8 cellular contexts compared by ENCODE assay signal in the genomic region with DNA sequence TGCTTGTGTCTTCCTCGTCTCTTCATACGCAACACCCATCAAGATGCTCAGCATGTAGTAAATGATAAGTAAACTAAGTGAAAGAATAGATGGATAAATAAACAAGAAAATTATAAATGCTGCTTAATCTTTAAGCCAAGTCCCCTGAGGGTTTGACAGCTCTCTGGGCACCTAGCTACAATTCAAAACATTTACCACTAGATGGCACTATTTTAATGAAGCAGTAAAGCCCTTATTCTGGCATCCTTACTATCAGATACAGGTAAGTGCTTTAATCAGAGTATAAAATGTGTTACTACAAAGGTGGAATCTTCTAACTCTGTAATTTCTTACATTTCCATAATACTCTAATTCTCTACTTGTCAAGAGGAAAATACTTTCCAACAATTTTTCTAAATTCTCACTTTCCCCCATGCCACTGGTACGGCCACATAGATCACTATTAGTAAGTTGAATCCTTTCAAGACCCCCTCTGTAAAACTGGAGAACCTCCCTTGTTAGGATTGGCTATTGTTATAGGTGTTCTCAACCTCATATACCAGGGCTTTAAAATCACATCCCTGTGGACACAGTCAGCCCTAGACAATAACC.
DNase-seq lines count a peak whose midpoint lies in the region; ATAC-seq, FAIRE-seq and TF ChIP-seq lines count a peak whose summit lies in the region.

No MANE protein-coding gene starts in this region.

- no peaks in the 10 kb centered on the region for H3K9me1 ChIP-seq in K562 (ENCODE audit: control insufficient read depth, insufficient read depth, low read length)

- intact Hi-C loops in K562 (cut with micrococcal nuclease) (loop anchor here (1.0 kb wide), 1 partner anchor 587 kb away; no protein-coding TSS in a partner anchor), left colon (cut with DNase I, micrococcal nuclease) (no loop called here), vagina (cut with DNase I) (no loop called here)

- H3K9ac ChIP-seq in K562 (ENCODE audit: insufficient read depth in 1 of 2, low read depth in 2 of 2, low read length in 2 of 2), result no peak overlapping the region

- H3K4me3 ChIP-seq in K562 (no peak overlapping the region), vagina (no peak overlapping the region)

- H3K36me3 ChIP-seq in K562 (ENCODE audit: control insufficient read depth, insufficient read depth, low read length) (no peaks in the 10 kb centered on the region), vagina (no peaks in the 10 kb centered on the region)

- POLR2A ChIA-PET in K562 (lab: Yijun Ruan, JAX), result interaction anchor here (0.5 to 1.0 kb wide), 2 partner anchors 385 to 534 kb away, joined by 3 read pairs; no protein-coding TSS in a partner anchor

- in situ Hi-C loops in GM13976 (cut with MboI; ENCODE audit: low sequenced_read_pairs, unreplicated experiment) (no loop called here), K562 (cut with MboI) (no loop called here)

- peak; percentile 48 for TF ChIP-seq CTCF in GM13976 (IDR thresholded peaks at IDR 0.05; ENCODE audit: borderline replicate concordance, control extremely low read depth, extremely low read depth, insufficient read depth, missing control alignments)
- TF ChIP-seq CTCF in K562 (IDR thresholded peaks at IDR 0.05 in 2 of 3, conservative IDR thresholded peaks at IDR 0.05 in 1 of 3; ENCODE audit: insufficient read depth in 2 of 3, low read depth in 1 of 3, low read length in 3 of 3), result peak; percentile 47 to 64 (median 56)
- peak in 2 of 3 experiments; percentile 24 to 31 for TF ChIP-seq CTCF in vagina (IDR thresholded peaks at IDR 0.05)

- H4K20me1 ChIP-seq in K562 (replicated peaks; ENCODE audit: control insufficient read depth, insufficient read depth, low read length), result no peaks in the 10 kb centered on the region

- no peaks in the 10 kb centered on the region for H3K79me2 ChIP-seq in K562 (ENCODE audit: control insufficient read depth, insufficient read depth, low read length)

- H3K27ac ChIP-seq in K562 (ENCODE audit: extremely low read depth, low read depth, low read length) (no peak overlapping the region), vagina (no peak overlapping the region)

- TF ChIP-seq RAD21 in K562 (CRISPR knock-in tag; conservative IDR thresholded peaks at IDR 0.05 in 1 of 2, IDR thresholded peaks at IDR 0.05 in 1 of 2), result peak; percentile 63 to 77

- H3K9me3 ChIP-seq in K562 (replicated peaks; ENCODE audit: control insufficient read depth, insufficient read depth, low read depth, low read length) (no peaks in the 10 kb centered on the region), vagina (no peaks in the 10 kb centered on the region)

- no peak for TF ChIP-seq POLR2A in K562 (conservative IDR thresholded peaks at IDR 0.05)
- TF ChIP-seq POLR2A in vagina (IDR thresholded peaks at IDR 0.05), result no peak

- H3K4me1 ChIP-seq in K562 (replicated peaks in 1 of 2; ENCODE audit: control insufficient read depth in 2 of 2, insufficient read depth in 2 of 2, low read length in 2 of 2) (no peaks in the 10 kb centered on the region), vagina (no peaks in the 10 kb centered on the region)

- ATAC-seq in HG03175 (IDR thresholded peaks at IDR 0.05; ENCODE audit: unreplicated experiment) (peak; percentile 72), K562 (peak; percentile 84), left colon (peak; percentile 80)

- no peaks in the 10 kb centered on the region; a peak in 1 of 5 replicates for H3K27me3 ChIP-seq in K562 (ENCODE audit: control insufficient read depth in 2 of 2, insufficient read depth in 2 of 2, low read length in 2 of 2)
- no peaks in the 10 kb centered on the region for H3K27me3 ChIP-seq in vagina

- no peak for TF ChIP-seq EP300 in K562 (IDR thresholded peaks at IDR 0.05; ENCODE audit: low read length)

- 6% methylated on average over 3 of the region's 3 CpGs for WGBS in K562 (ENCODE audit: insufficient coverage, low coverage, missing lambda C conversion rate)

- BruUV-seq in K562 (replicated peaks; lab: Mats Ljungman, UMichigan), result no TSS peak

- H3K4me2 ChIP-seq in K562 (ENCODE audit: insufficient read depth, low read length), result no peak overlapping the region

- CTCF ChIA-PET in K562 (lab: Yijun Ruan, JAX; ENCODE audit: low intra/inter-chr PET ratio), result interaction anchor here (1.2 kb wide), 2 partner anchors 698 to 700 kb away, joined by 4 read pairs; no protein-coding TSS in a partner anchor

- no peak overlapping the region for H2AFZ ChIP-seq in K562 (ENCODE audit: low read depth, low read length)

- peak; percentile 46 for DNase-seq in AG08396 (ENCODE audit: low spot score)
- DNase-seq in GM13976 (ENCODE audit: low spot score), result peak; percentile 55
- peak; percentile 67 for DNase-seq in NCI-H345 (lab: John Stamatoyannopoulos, UW)
- DNase-seq in K562 (ENCODE audit: extremely low read depth in 1 of 4, low spot score in 3 of 4), result peak; percentile 46 to 61 (median 60)
- DNase-seq in left colon, result no peak
- DNase-seq in vagina (ENCODE audit: extremely low spot score in 2 of 2), result no peak
- no peak for DNase-seq in mesenteric fat pad (ENCODE audit: low spot score)

- peak; percentile 83 for FAIRE-seq in K562 (lab: Jason Lieb, UNC)

TF ChIP-seq in K562, 482 proteins besides CTCF, POLR2A, EP300 and RAD21:
- TF ChIP-seq SMC3 (conservative IDR thresholded peaks at IDR 0.05; ENCODE audit: insufficient read depth, low read depth, low read length) (peak; percentile 41; the same call in 1 of the 2 replicates), XRCC5 (IDR thresholded peaks at IDR 0.05; ENCODE audit: low read depth, low read length) (no peak)
- TF ChIP-seq, protein P1, sequence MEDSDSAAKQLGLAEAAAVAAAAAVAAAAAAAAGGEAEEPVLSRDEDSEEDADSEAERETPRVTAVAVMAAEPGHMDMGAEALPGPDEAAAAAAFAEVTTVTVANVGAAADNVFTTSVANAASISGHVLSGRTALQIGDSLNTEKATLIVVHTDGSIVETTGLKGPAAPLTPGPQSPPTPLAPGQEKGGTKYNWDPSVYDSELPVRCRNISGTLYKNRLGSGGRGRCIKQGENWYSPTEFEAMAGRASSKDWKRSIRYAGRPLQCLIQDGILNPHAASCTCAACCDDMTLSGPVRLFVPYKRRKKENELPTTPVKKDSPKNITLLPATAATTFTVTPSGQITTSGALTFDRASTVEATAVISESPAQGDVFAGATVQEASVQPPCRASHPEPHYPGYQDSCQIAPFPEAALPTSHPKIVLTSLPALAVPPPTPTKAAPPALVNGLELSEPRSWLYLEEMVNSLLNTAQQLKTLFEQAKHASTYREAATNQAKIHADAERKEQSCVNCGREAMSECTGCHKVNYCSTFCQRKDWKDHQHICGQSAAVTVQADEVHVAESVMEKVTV (CRISPR knock-in tag; IDR thresholded peaks at IDR 0.05), result peak; percentile 51; the same call in 1 of the 2 replicates
TF ChIP-seq in K562: peak in this region for 2.

Comparison
In these comparisons a context has a peak if more than half of its experiments do, and no peak if none do; other contexts are left out.
1. DNase-seq: peak in AG08396 (single experiment), GM13976 (single experiment), NCI-H345 (single experiment) and K562 (4 of 4); none in left colon (0 of 2), vagina (0 of 2) and mesenteric fat pad (single experiment).
2. Peak in every context shown above with its lines, with median percentiles within 50 percentile points of each other: CTCF ChIP-seq and ATAC-seq.